In genomic region chr17:28975031-28975430, GRCh38 we compare ENCODE assay signal across 25 cellular contexts. TPM values are rescaled to one million over a fixed set of nuclear protein-coding genes. Genes with fewer than 3 reads are reported as not detected.
"Had no signal": no experiment of that assay in that cellular context is flagged by ENCODE, and none has a peak within 500 bp of the region (broad histone marks: within the 10 kb centered on the region; RNA-seq: fewer than 3 reads in every experiment).

No MANE protein-coding gene starts in this region.

- H3K4me3 ChIP-seq: MG63 had no signal

- H3K27ac ChIP-seq: brain microvascular endothelial cell had no signal

- ATAC-seq: activated T-cell treated with anti-CD3 and anti-CD28 coated beads, Interleukin-2, amount 50 U/mL, for 4 hours; PC-3 had no signal

- H3K27ac Mint-ChIP-seq: activated B cell treated with CpG ODN at 0.5 μM for 24 hours; activated CD4-positive, alpha-beta memory T cell treated with anti-CD3 and anti-CD28 coated beads for 36 hours; activated CD4-positive, alpha-beta T cell treated with anti-CD3 and anti-CD28 coated beads, Interleukin-2, amount 10 ng/mL, durations not matched to agents 7 days and 5 days; activated naive CD8-positive, alpha-beta T cell had no signal

- FAIRE-seq: astrocyte, RCC 7860, TTC549 had no signal

- H3K9me3 ChIP-seq: MG63 had no signal

- H3K27me3 ChIP-seq: MG63 had no signal

- H3K4me1 Mint-ChIP-seq: activated B cell treated with CpG ODN at 0.5 μM for 24 hours; activated CD4-positive, alpha-beta T cell treated with anti-CD3 and anti-CD28 coated beads, Interleukin-2, amount 10 ng/mL, durations not matched to agents 7 days and 5 days had no signal

- H3K36me3 Mint-ChIP-seq: activated CD4-positive, alpha-beta memory T cell treated with anti-CD3 and anti-CD28 coated beads for 36 hours; activated naive CD8-positive, alpha-beta T cell had no signal

- DNase-seq: activated B cell treated with CpG ODN at 0.5 μM for 24 hours; activated CD4-positive, alpha-beta memory T cell treated with anti-CD3 and anti-CD28 coated beads for 36 hours; activated CD4-positive, alpha-beta T cell treated with anti-CD3 and anti-CD28 coated beads, Interleukin-2, amount 10 ng/mL, durations not matched to agents 7 days and 5 days; activated CD8-positive, alpha-beta memory T cell treated with anti-CD3 and anti-CD28 coated beads for 24 hours; activated effector memory CD4-positive, alpha-beta T cell treated with anti-CD3 and anti-CD28 coated beads, Interleukin-2, amount 50 U/mL, for 16 hours; activated naive CD4-positive, alpha-beta T cell treated with Interleukin-2 at 50 U/mL for 16 hours; activated T-cell treated with anti-CD3 and anti-CD28 coated beads, Interleukin-2, amount 50 U/mL, for 4 hours; brain microvascular endothelial cell; MG63; MV-4-11; NCI-H1092 treated with DMSO at 0.1 percent for 48 hours; NCI-H1417 treated with DMSO at 0.1 percent for 48 hours; NCI-H2029 treated with DMSO at 0.1 percent for 48 hours; NCI-H345; NCI-H510A; NCI-H526 treated with DMSO at 0.1 percent for 48 hours; NCI-H82; PC-3; SIG-M5; T-helper 2 cell; T1000 had no signal

- H3K27me3 Mint-ChIP-seq: activated B cell treated with CpG ODN at 0.5 μM for 24 hours; activated CD4-positive, alpha-beta memory T cell treated with anti-CD3 and anti-CD28 coated beads for 36 hours; activated naive CD8-positive, alpha-beta T cell had no signal

- H3K36me3 ChIP-seq: brain microvascular endothelial cell, MG63 had no signal

- H3K4me3 Mint-ChIP-seq: activated B cell treated with CpG ODN at 0.5 μM for 24 hours; activated CD4-positive, alpha-beta memory T cell treated with anti-CD3 and anti-CD28 coated beads for 36 hours; activated CD4-positive, alpha-beta T cell treated with anti-CD3 and anti-CD28 coated beads, Interleukin-2, amount 10 ng/mL, durations not matched to agents 7 days and 5 days; activated naive CD8-positive, alpha-beta T cell; activated T-cell treated with anti-CD3 and anti-CD28 coated beads, Interleukin-2, amount 50 U/mL, for 4 hours had no signal

RNA-seq across cellular contexts. Expression of gene SEZ6, which starts 30.8 kb away (rescaled TPM):
- total RNA-seq: activated B cell treated with CpG ODN at 0.5 μM for 24 hours; activated CD4-positive, alpha-beta memory T cell treated with anti-CD3 and anti-CD28 coated beads for 36 hours; activated CD4-positive, alpha-beta T cell treated with anti-CD3 and anti-CD28 coated beads, Interleukin-2, amount 10 ng/mL, durations not matched to agents 7 days and 5 days; activated T-cell treated with anti-CD3 and anti-CD28 coated beads, Interleukin-2, amount 50 U/mL, for 4 hours; astrocyte; PC-3 had no signal
